Comparison of ENCODE assay signal across 8 cellular contexts in genomic region chr2:20225294-20226151, GRCh38. TPM values are rescaled to one million over a fixed set of nuclear protein-coding genes. Genes with fewer than 3 reads are reported as not detected.
DNase-seq lines count a peak whose midpoint lies in the region; ATAC-seq lines count a peak whose summit lies in the region.

No MANE protein-coding gene starts in this region.

- H3K4me1 ChIP-seq in SJSA1 (replicated peaks): peaks cover 52% of the 10 kb centered on the region

- no peaks in the 10 kb centered on the region for H3K27me3 ChIP-seq in SJSA1 (replicated peaks)

- peaks cover 5% of the 10 kb centered on the region; the same call in 1 of the 2 replicates for H3K9me3 ChIP-seq in SJSA1 (replicated peaks)

- H3K27ac ChIP-seq in SJSA1: no peak overlapping the region

- DNase-seq in GF-D8 (lab: John Stamatoyannopoulos, UW): peak; percentile 14
- peak; percentile 74 for DNase-seq in HuH-7.5 (ENCODE audit: low spot score)
- DNase-seq in SJSA1 (ENCODE audit: low read depth in 1 of 2, low spot score in 2 of 2): peak; percentile 69 to 84
- peak; percentile 23 for DNase-seq in cerebellum (ENCODE audit: low spot score)
- peak; percentile 93 for DNase-seq in left lobe of liver (ENCODE audit: low spot score)
- DNase-seq in stimulated activated CD4-positive, alpha-beta T cell treated with anti-CD3 and anti-CD28 coated beads, Interleukin-4, amount 100 ng/mL, for 48 hours (ENCODE audit: low read depth in 2 of 2): peak; percentile 21 to 31
- DNase-seq in cerebellar nuclear complex (lab: John Stamatoyannopoulos, UW): no peak

- H3K4me3 ChIP-seq in SJSA1: peak overlapping the region; percentile 86

- peak; percentile 52 for ATAC-seq in GM21576 (IDR thresholded peaks at IDR 0.05; ENCODE audit: unreplicated experiment)
- ATAC-seq in left lobe of liver: peak; percentile 74

- H3K36me3 ChIP-seq in SJSA1: peaks cover 22% of the 10 kb centered on the region

RNA-seq across cellular contexts. Expression of gene SDC1, which starts 0.6 kb away (rescaled TPM):
- 75.2 and 117 TPM in 2 replicates for total RNA-seq in SJSA1 (2014; rRNA removed; shearing (Covaris generic))
- 26.0 TPM for total RNA-seq in cerebellum
- 537 TPM for total RNA-seq in left lobe of liver

Comparison
In these comparisons a context has a peak if more than half of its experiments do, and no peak if none do; other contexts are left out.
1. DNase-seq: peak in GF-D8 (single experiment), HuH-7.5 (single experiment), SJSA1 (2 of 2), cerebellum (single experiment), left lobe of liver (single experiment) and stimulated activated CD4-positive, alpha-beta T cell treated with anti-CD3 and anti-CD28 coated beads, Interleukin-4, amount 100 ng/mL, for 48 hours (2 of 2); none in cerebellar nuclear complex (0 of 2).